10 cellular contexts compared by ENCODE assay signal in genomic region chr5:179837076-179838011, GRCh38. TPM values are rescaled to one million over a fixed set of nuclear protein-coding genes. Genes with fewer than 3 reads are reported as not detected.
DNase-seq lines count a peak whose midpoint lies in the region; ATAC-seq and TF ChIP-seq lines count a peak whose summit lies in the region.
"Had no signal": no experiment of that assay in that cellular context is flagged by ENCODE, and none has a peak within 500 bp of the region (broad histone marks: within the 10 kb centered on the region; RNA-seq: fewer than 3 reads in every experiment).

No MANE protein-coding gene starts in this region.

- H3K4me3 Mint-ChIP-seq in activated CD8-positive, alpha-beta T cell treated with anti-CD3 and anti-CD28 coated beads for 36 hours = no peak overlapping the region

- peak overlapping the region; percentile 90 for H3K27ac Mint-ChIP-seq in activated CD8-positive, alpha-beta T cell treated with anti-CD3 and anti-CD28 coated beads for 36 hours

- CTCF ChIA-PET in activated CD8-positive, alpha-beta T cell treated with anti-CD3 and anti-CD28 coated beads for 36 hours (lab: Charles Lee) = interaction anchor here (0.7 to 2.9 kb wide), 9 partner anchors 9 to 74 kb away, joined by 3 to 11 read pairs (median 3); no protein-coding TSS in a partner anchor

- peaks cover 46% of the 10 kb centered on the region for H3K36me3 Mint-ChIP-seq in activated CD8-positive, alpha-beta T cell treated with anti-CD3 and anti-CD28 coated beads for 36 hours (ENCODE audit: low read depth)

- H3K9me3 ChIP-seq in GM23248 (ENCODE audit: low read depth) (no peaks in the 10 kb centered on the region), heart left ventricle (no peaks in the 10 kb centered on the region), gastrocnemius medialis (no peaks in the 10 kb centered on the region)

- H3K27me3 Mint-ChIP-seq in activated CD8-positive, alpha-beta T cell treated with anti-CD3 and anti-CD28 coated beads for 36 hours = no peaks in the 10 kb centered on the region

- no peaks in the 10 kb centered on the region for H3K9me2 ChIP-seq in GM23248 (ENCODE audit: insufficient read depth)

- H3K4me2 ChIP-seq in GM23248 (ENCODE audit: unreplicated experiment) = no peak overlapping the region

- TF ChIP-seq POLR2A in heart left ventricle (IDR thresholded peaks at IDR 0.05) = no peak
- no peak for TF ChIP-seq POLR2A in gastrocnemius medialis (IDR thresholded peaks at IDR 0.05)

- in situ Hi-C loops in GM23248 (cut with MboI) = no loop called here
- in situ Hi-C loops in gastrocnemius medialis (cut with MboI; ENCODE audit: low sequenced_read_pairs in 4 of 4) = no loop called here

- H3K27me3 ChIP-seq in GM23248 (replicated peaks; ENCODE audit: insufficient read depth) (no peaks in the 10 kb centered on the region), heart left ventricle (no peaks in the 10 kb centered on the region), gastrocnemius medialis (no peaks in the 10 kb centered on the region)

- DNase-seq in GM23248 (no peak), heart left ventricle (no peak), gastrocnemius medialis (peak in 1 of 2 donors; percentile 21), NCI-H510A (lab: John Stamatoyannopoulos, UW) (no peak), NCI-H1105 treated with DMSO at 0.1 percent for 48 hours (lab: John Stamatoyannopoulos, UW) (no peak), AG20443 (ENCODE audit: low spot score) (no peak)
- no peak for DNase-seq in activated CD8-positive, alpha-beta T cell treated with anti-CD3 and anti-CD28 coated beads for 36 hours
- DNase-seq: GOT3, NCI-H446 treated with DMSO at 0.1 percent for 48 hours had no signal

- no peak overlapping the region for H2AFZ ChIP-seq in GM23248

- no peak for TF ChIP-seq CTCF in activated CD8-positive, alpha-beta T cell treated with anti-CD3 and anti-CD28 coated beads for 36 hours (IDR thresholded peaks at IDR 0.05)
- TF ChIP-seq CTCF in heart left ventricle (IDR thresholded peaks at IDR 0.05) (no peak), gastrocnemius medialis (IDR thresholded peaks at IDR 0.05 in 4 of 5, conservative IDR thresholded peaks at IDR 0.05 in 1 of 5) (no peak)

- WGBS in GM23248 (ENCODE audit: low coverage in 1 of 2, low lambda C conversion rate in 2 of 2, missing lambda C conversion rate in 2 of 2), 2 experiments = 85% methylated on average over 15 of the region's 15 CpGs
- 79 to 89% (median 86%) methylated on average over 11 to 15 of the region's 15 CpGs for WGBS in heart left ventricle, 4 donors

- H3K27ac ChIP-seq in GM23248 (0 out of 2 replicates have a peak overlapping the region, but pooled peaks have one; percentile 24), heart left ventricle (peak overlapping the region in 3 of 12 donors; percentile 28 to 70 (median 33)), gastrocnemius medialis (peak overlapping the region; percentile 87 to 92 (median 88))

- POLR2A ChIA-PET in activated CD8-positive, alpha-beta T cell treated with anti-CD3 and anti-CD28 coated beads for 36 hours (lab: Charles Lee) = interaction anchor here (0.7 to 1.8 kb wide), 6 partner anchors 8 to 36 kb away, joined by 3 to 9 read pairs (median 4); partner anchors contain the start of gene MRNIP

- no peaks in the 10 kb centered on the region for H3K4me1 ChIP-seq in GM23248 (ENCODE audit: insufficient read depth)
- peaks cover 0 to 23% (median 4%) of the 10 kb centered on the region in 12 donors for H3K4me1 ChIP-seq in heart left ventricle
- H3K4me1 ChIP-seq in gastrocnemius medialis = peaks cover 41 to 47% of the 10 kb centered on the region in 2 donors

- H3K36me3 ChIP-seq in GM23248 (ENCODE audit: low read depth) (peaks cover 42% of the 10 kb centered on the region), heart left ventricle (peaks cover 0 to 94% (median 80%) of the 10 kb centered on the region in 9 donors), gastrocnemius medialis (peaks cover 7 to 53% of the 10 kb centered on the region in 2 donors)

- peaks cover 32% of the 10 kb centered on the region for H3F3A ChIP-seq in GM23248 (ENCODE audit: insufficient read depth)

- ATAC-seq in activated CD8-positive, alpha-beta T cell treated with anti-CD3 and anti-CD28 coated beads for 36 hours = no peak
- ATAC-seq in heart left ventricle = peak in 3 of 4 donors; percentile 1 to 12 (median 3)
- no peak for ATAC-seq in gastrocnemius medialis
- no peak for ATAC-seq in GM19035 (IDR thresholded peaks at IDR 0.05; ENCODE audit: unreplicated experiment)

- H3K9ac ChIP-seq in GM23248 = no peak overlapping the region

- H4K20me1 ChIP-seq in GM23248 (ENCODE audit: insufficient read depth) = no peaks in the 10 kb centered on the region

- H3K4me3 ChIP-seq in GM23248 = no peak overlapping the region
- H3K4me3 ChIP-seq in heart left ventricle = no peak overlapping the region
- no peak overlapping the region for H3K4me3 ChIP-seq in gastrocnemius medialis

- peaks cover 21% of the 10 kb centered on the region for H3K4me1 Mint-ChIP-seq in activated CD8-positive, alpha-beta T cell treated with anti-CD3 and anti-CD28 coated beads for 36 hours (ENCODE audit: low read depth)

- intact Hi-C loops in activated CD8-positive, alpha-beta T cell treated with anti-CD3 and anti-CD28 coated beads for 36 hours (cut with micrococcal nuclease) = no loop called here
- intact Hi-C loops in heart left ventricle (cut with DNase I) (no loop called here), gastrocnemius medialis (cut with DNase I; ENCODE audit: low total_unique reads) (no loop called here)

- H3K79me2 ChIP-seq in GM23248 (ENCODE audit: insufficient read depth) = 0 out of 2 replicates have a peak, but pooled peaks cover 9% of the 10 kb centered on the region

- H3K9me3 Mint-ChIP-seq in activated CD8-positive, alpha-beta T cell treated with anti-CD3 and anti-CD28 coated beads for 36 hours = no peaks in the 10 kb centered on the region

RNA-seq across cellular contexts. Expression of gene SQSTM1, which starts 16.6 kb away (rescaled TPM):
- total RNA-seq in GM23248 (2014; rRNA removed; shearing (Covaris generic)) = 211 and 228 TPM in 2 replicates
- 265 and 310 TPM in 2 replicates for polyA plus RNA-seq in GM23248 (2016; fragmentation: Nextera tagmentation; extraction: Ambion mirVana)
- 100 to 1,000 TPM; 105 to 123 TPM for total RNA-seq in activated CD8-positive, alpha-beta T cell treated with anti-CD3 and anti-CD28 coated beads for 36 hours
- 100 to 1,000 TPM; 266 to 747 (median 402) TPM for total RNA-seq in heart left ventricle
- 100 to 1,000 TPM; 177 to 266 TPM for polyA plus RNA-seq in heart left ventricle
- 1,000 to 10,000 TPM; 1,080 to 1,340 (median 1,178) TPM for total RNA-seq in gastrocnemius medialis

RNA-seq across cellular contexts. Expression of gene MRNIP, which starts 21.3 kb away (rescaled TPM):
- total RNA-seq in GM23248 (2014; rRNA removed; shearing (Covaris generic)) = 17.3 and 23.0 TPM in 2 replicates
- polyA plus RNA-seq in GM23248 (2016; fragmentation: Nextera tagmentation; extraction: Ambion mirVana) (13.3 and 14.1 TPM in 2 replicates), heart left ventricle (10 to 100 TPM; 10.4 to 24.1 TPM)
- total RNA-seq in activated CD8-positive, alpha-beta T cell treated with anti-CD3 and anti-CD28 coated beads for 36 hours = 10 to 100 TPM; 19.8 to 21.5 TPM
- total RNA-seq in heart left ventricle (10 to 100 TPM in 6 of 9 donors, 1 to 10 TPM in 3; 8.5 to 14.4 (median 12.3) TPM), gastrocnemius medialis (10 to 100 TPM in 1 of 4 donors, 1 to 10 TPM in 3; 2.9 to 16.1 (median 8.3) TPM)

RNA-seq across cellular contexts. Expression of gene MGAT4B, which starts 30.7 kb away (rescaled TPM):
- total RNA-seq in GM23248 (2014; rRNA removed; shearing (Covaris generic)) = 139 and 143 TPM in 2 replicates
- polyA plus RNA-seq in GM23248 (2016; fragmentation: Nextera tagmentation; extraction: Ambion mirVana) = 28.0 and 28.9 TPM in 2 replicates
- 10 to 100 TPM; 62.8 to 65.9 TPM for total RNA-seq in activated CD8-positive, alpha-beta T cell treated with anti-CD3 and anti-CD28 coated beads for 36 hours
- total RNA-seq in heart left ventricle = 100 to 1,000 TPM in 6 of 9 donors, 10 to 100 TPM in 3; 84.2 to 209 (median 112) TPM
- 10 to 100 TPM; 49.6 to 89.7 TPM for polyA plus RNA-seq in heart left ventricle
- 10 to 100 TPM; 28.3 to 86.0 (median 61.4) TPM for total RNA-seq in gastrocnemius medialis

RNA-seq across cellular contexts. Expression of gene LTC4S, which starts 43.6 kb away (rescaled TPM):
- 3.7 and 6.6 TPM in 2 replicates for total RNA-seq in GM23248 (2014; rRNA removed; shearing (Covaris generic))
- polyA plus RNA-seq in GM23248 (2016; fragmentation: Nextera tagmentation; extraction: Ambion mirVana) = 1.6 and 2.0 TPM in 2 replicates
- total RNA-seq in activated CD8-positive, alpha-beta T cell treated with anti-CD3 and anti-CD28 coated beads for 36 hours = 1 to 10 TPM in 1 of 2 experiments, not detected in 1; 1.3 TPM
- 10 to 100 TPM in 4 of 9 donors, 1 to 10 TPM in 5; 4.5 to 16.7 (median 9.5) TPM for total RNA-seq in heart left ventricle
- polyA plus RNA-seq in heart left ventricle = 10 to 100 TPM in 1 of 2 donors, 1 to 10 TPM in 1; 3.3 to 13.8 TPM
- total RNA-seq in gastrocnemius medialis = 10 to 100 TPM in 1 of 4 donors, 1 to 10 TPM in 3; 1.7 to 12.6 (median 5.6) TPM

Comparison
In these comparisons a context has a peak if more than half of its experiments do, and no peak if none do; other contexts are left out.
1. ATAC-seq: peak in heart left ventricle (3 of 4); none in activated CD8-positive, alpha-beta T cell treated with anti-CD3 and anti-CD28 coated beads for 36 hours (single experiment), gastrocnemius medialis (0 of 2) and GM19035 (single experiment).